19 cellular contexts compared by ENCODE assay signal in the genomic region with DNA sequence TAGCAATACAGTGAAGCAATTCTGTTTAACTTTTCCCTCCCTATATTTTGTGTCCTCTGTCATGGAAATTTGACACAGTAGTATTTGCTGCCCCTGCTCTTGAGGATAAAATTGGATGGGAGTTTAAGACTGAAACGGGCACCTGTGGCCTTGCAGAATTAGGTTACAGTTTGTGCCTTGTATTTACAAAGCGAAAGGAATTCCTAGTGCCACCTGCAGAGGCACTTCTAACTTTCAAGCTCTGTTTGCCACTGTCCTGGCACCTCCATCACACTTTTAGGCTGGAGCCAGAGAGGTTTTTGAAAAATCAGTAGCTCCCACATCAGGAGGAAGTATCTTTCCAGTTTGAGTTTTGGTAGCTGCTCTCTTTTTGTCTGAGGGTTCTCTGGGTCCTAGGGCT. TPM values are rescaled to one million over a fixed set of nuclear protein-coding genes. Genes with fewer than 3 reads are reported as not detected.
DNase-seq lines count a peak whose midpoint lies in the region; ATAC-seq, FAIRE-seq and TF ChIP-seq lines count a peak whose summit lies in the region.
"Had no signal": no experiment of that assay in that cellular context is flagged by ENCODE, and none has a peak within 500 bp of the region (broad histone marks: within the 10 kb centered on the region; RNA-seq: fewer than 3 reads in every experiment).

No MANE protein-coding gene starts in this region.

- WGBS in pancreas, 2 donors: 35 to 42% methylated on average over 2 of the region's 2 CpGs

- no peaks in the 10 kb centered on the region for H3K27me3 Mint-ChIP-seq in activated CD4-positive, alpha-beta T cell treated with anti-CD3 and anti-CD28 coated beads, Interleukin-2, amount 10 ng/mL, durations not matched to agents 7 days and 5 days

- H3K4me1 ChIP-seq in OCI-LY7 (ENCODE audit: insufficient read depth, low read length, poor library complexity, severe bottlenecking) (peaks cover 80% of the 10 kb centered on the region), pancreas (no peaks in the 10 kb centered on the region)
- H3K4me1 ChIP-seq: A549, SJCRH30 had no signal

- H3K27ac ChIP-seq in OCI-LY7 (ENCODE audit: low read depth, low read length, poor library complexity, severe bottlenecking) (no peak overlapping the region), pancreas (no peak overlapping the region)
- H3K27ac ChIP-seq: A549, C4-2B, GM23248, SJCRH30 had no signal

- H3K4me1 Mint-ChIP-seq in activated CD4-positive, alpha-beta T cell treated with anti-CD3 and anti-CD28 coated beads, Interleukin-2, amount 10 ng/mL, durations not matched to agents 7 days and 5 days: peaks cover 29% of the 10 kb centered on the region

- H3K4me3 ChIP-seq in OCI-LY7 (ENCODE audit: low read depth, low read length, poor library complexity, severe bottlenecking) (no peak overlapping the region), epithelial cell of esophagus (ENCODE audit: low read length) (no peak overlapping the region), pancreas (no peak overlapping the region)
- H3K4me3 ChIP-seq: A549, GM23248, SJCRH30 had no signal

- no peak for DNase-seq in activated CD4-positive, alpha-beta T cell treated with anti-CD3 and anti-CD28 coated beads, Interleukin-2, amount 10 ng/mL, durations not matched to agents 7 days and 5 days
- no peak for DNase-seq in activated CD4-positive, alpha-beta T cell treated with anti-CD3 and anti-CD28 coated beads for 48 hours
- DNase-seq in GM12891 (ENCODE audit: insufficient read length, low spot score) (no peak), OCI-LY7 (ENCODE audit: low spot score) (no peak), epithelial cell of esophagus (ENCODE audit: low read depth) (no peak), pancreas (no peak), iPS-NIHi7 (ENCODE audit: extremely low spot score) (no peak)
- DNase-seq: GM23248, NCI-H1092 treated with DMSO at 0.1 percent for 48 hours, NCI-H1694 treated with DMSO at 0.1 percent for 48 hours, NCI-H510A, NCI-H82, RPMI8226, SJCRH30 had no signal

- no peak for ATAC-seq in pancreas
- no peak for ATAC-seq in HG03432 (IDR thresholded peaks at IDR 0.05; ENCODE audit: unreplicated experiment)
- ATAC-seq: A549, HCT116 had no signal

- POLR2A ChIA-PET in activated CD4-positive, alpha-beta T cell treated with anti-CD3 and anti-CD28 coated beads, Interleukin-2, amount 10 ng/mL, durations not matched to agents 7 days and 5 days (lab: Charles Lee): interaction anchor here (1.1 kb wide), 1 partner anchor 9 kb away, joined by 4 read pairs; no protein-coding TSS in a partner anchor
- POLR2A ChIA-PET in OCI-LY7 (lab: Charles Lee): interaction anchor here (0.7 to 1.2 kb wide), 3 partner anchors 17 to 71 kb away, joined by 3 to 5 read pairs (median 3); no protein-coding TSS in a partner anchor

- H3K79me2 ChIP-seq in OCI-LY7 (ENCODE audit: insufficient read depth, low read depth, low read length): no peaks in the 10 kb centered on the region

- H3K36me3 ChIP-seq in OCI-LY7 (ENCODE audit: insufficient read depth, low read length) (peaks cover 24% of the 10 kb centered on the region), pancreas (no peaks in the 10 kb centered on the region)
- H3K36me3 ChIP-seq: SJCRH30 had no signal

- TF ChIP-seq CTCF in OCI-LY7 (conservative IDR thresholded peaks at IDR 0.05; ENCODE audit: low read length): no peak
- TF ChIP-seq CTCF in epithelial cell of esophagus (IDR thresholded peaks at IDR 0.05; ENCODE audit: insufficient read depth, low read depth, low read length, missing control alignments): peak; percentile 2
- TF ChIP-seq CTCF in pancreas (IDR thresholded peaks at IDR 0.05): no peak

- H3K9me3 ChIP-seq in OCI-LY7 (ENCODE audit: low read length) (no peaks in the 10 kb centered on the region), pancreas (no peaks in the 10 kb centered on the region)
- H3K9me3 ChIP-seq: A549, SJCRH30 had no signal

- CTCF ChIA-PET in activated CD4-positive, alpha-beta T cell treated with anti-CD3 and anti-CD28 coated beads, Interleukin-2, amount 10 ng/mL, durations not matched to agents 7 days and 5 days (lab: Charles Lee): interaction anchor here (0.6 to 5.0 kb wide), 8 partner anchors 12 to 548 kb away, joined by 3 to 39 read pairs (median 4); partner anchors contain the start of gene FAM162A
- CTCF ChIA-PET in OCI-LY7 (lab: Charles Lee; ENCODE audit: unreplicated experiment): no interaction called here

- H3K27ac Mint-ChIP-seq in activated CD4-positive, alpha-beta T cell treated with anti-CD3 and anti-CD28 coated beads, Interleukin-2, amount 10 ng/mL, durations not matched to agents 7 days and 5 days: peak overlapping the region; percentile 72

- peak overlapping the region; percentile 27; the same call in 1 of the 2 replicates for H3K4me2 ChIP-seq in OCI-LY7 (ENCODE audit: low read length)
- H3K4me2 ChIP-seq: A549 had no signal

- no peaks in the 10 kb centered on the region for H3K9me2 ChIP-seq in OCI-LY7 (ENCODE audit: insufficient read depth, low read length)

- H2AFZ ChIP-seq in OCI-LY7 (ENCODE audit: low read length): no peak overlapping the region
- H2AFZ ChIP-seq: GM23248 had no signal

- FAIRE-seq in GM12891 (lab: Jason Lieb, UNC) (peak; percentile 78), pancreas (lab: Jason Lieb, UNC) (no peak)
- FAIRE-seq: A549, HTR-8/SVneo had no signal

- H3K36me3 Mint-ChIP-seq in activated CD4-positive, alpha-beta T cell treated with anti-CD3 and anti-CD28 coated beads, Interleukin-2, amount 10 ng/mL, durations not matched to agents 7 days and 5 days (ENCODE audit: low read depth): peaks cover 2% of the 10 kb centered on the region

- TSS peak; percentile 25 for BruUV-seq in OCI-LY7 (replicated peaks; lab: Mats Ljungman, UMichigan)

- no peak overlapping the region for H3K4me3 Mint-ChIP-seq in activated CD4-positive, alpha-beta T cell treated with anti-CD3 and anti-CD28 coated beads, Interleukin-2, amount 10 ng/mL, durations not matched to agents 7 days and 5 days

- H3K9me3 Mint-ChIP-seq in activated CD4-positive, alpha-beta T cell treated with anti-CD3 and anti-CD28 coated beads, Interleukin-2, amount 10 ng/mL, durations not matched to agents 7 days and 5 days: no peaks in the 10 kb centered on the region

- no peaks in the 10 kb centered on the region for H4K20me1 ChIP-seq in OCI-LY7 (ENCODE audit: insufficient read depth, low read length)

- intact Hi-C loops in OCI-LY7 (cut with micrococcal nuclease; ENCODE audit: unreplicated experiment) (loop anchor here (5.0 to 10.0 kb wide), 2 partner anchors 210 to 547 kb away; partner anchors contain the start of gene POLQ), pancreas (cut with DNase I) (loop anchor here in 2 of 3 donors (5.0 to 10.0 kb wide), 2 partner anchors 168 to 190 kb away; no protein-coding TSS in a partner anchor)

- no peak for TF ChIP-seq POLR2A in GM12891 (IDR thresholded peaks at IDR 0.05; ENCODE audit: low read depth, low read length)

- H3K27me3 ChIP-seq in pancreas: no peaks in the 10 kb centered on the region

TF ChIP-seq in GM12891, 5 proteins besides CTCF, POLR2A, EP300 and RAD21:
- no peak for TF ChIP-seq POU2F2 (IDR thresholded peaks at IDR 0.05; ENCODE audit: low read depth, low read length)
- TF ChIP-seq SPI1 (IDR thresholded peaks at IDR 0.05; ENCODE audit: low read depth, low read length): no peak
- no peak for TF ChIP-seq TAF1 (IDR thresholded peaks at IDR 0.05; ENCODE audit: low read depth, low read length)
- TF ChIP-seq POLR2AphosphoS5 (IDR thresholded peaks at IDR 0.05; ENCODE audit: low read depth, low read length): no peak
- no peak for TF ChIP-seq PAX5 (IDR thresholded peaks at IDR 0.05; ENCODE audit: insufficient read depth, low read length, severe bottlenecking)

RNA-seq across cellular contexts. Expression of gene CD86, which starts 39.5 kb away (rescaled TPM):
- 1 to 10 TPM; 1.9 to 2.5 TPM for total RNA-seq in activated CD4-positive, alpha-beta T cell treated with anti-CD3 and anti-CD28 coated beads, Interleukin-2, amount 10 ng/mL, durations not matched to agents 7 days and 5 days
- polyA plus RNA-seq in GM12891 (2012; ENCODE audit: low read depth, missing spikeins): 14.8 TPM
- 10.8 and 13.5 TPM in 2 replicates for total RNA-seq in OCI-LY7 (2014; rRNA removed; shearing (Covaris generic))
- total RNA-seq in OCI-LY7 (2022) (18.9 and 22.2 TPM in 2 replicates), pancreas (1 to 10 TPM in 3 of 6 donors, under 1 TPM in 3; 0.31 to 9.0 (median 1.5) TPM)
- under 1 TPM; 0.31 to 0.38 TPM for polyA plus RNA-seq in pancreas
- total RNA-seq: GM23248, SJCRH30 had no signal
- polyA plus RNA-seq: GM23248 had no signal
